Comparison of ENCODE assay signal across 8 cellular contexts in the genomic region with DNA sequence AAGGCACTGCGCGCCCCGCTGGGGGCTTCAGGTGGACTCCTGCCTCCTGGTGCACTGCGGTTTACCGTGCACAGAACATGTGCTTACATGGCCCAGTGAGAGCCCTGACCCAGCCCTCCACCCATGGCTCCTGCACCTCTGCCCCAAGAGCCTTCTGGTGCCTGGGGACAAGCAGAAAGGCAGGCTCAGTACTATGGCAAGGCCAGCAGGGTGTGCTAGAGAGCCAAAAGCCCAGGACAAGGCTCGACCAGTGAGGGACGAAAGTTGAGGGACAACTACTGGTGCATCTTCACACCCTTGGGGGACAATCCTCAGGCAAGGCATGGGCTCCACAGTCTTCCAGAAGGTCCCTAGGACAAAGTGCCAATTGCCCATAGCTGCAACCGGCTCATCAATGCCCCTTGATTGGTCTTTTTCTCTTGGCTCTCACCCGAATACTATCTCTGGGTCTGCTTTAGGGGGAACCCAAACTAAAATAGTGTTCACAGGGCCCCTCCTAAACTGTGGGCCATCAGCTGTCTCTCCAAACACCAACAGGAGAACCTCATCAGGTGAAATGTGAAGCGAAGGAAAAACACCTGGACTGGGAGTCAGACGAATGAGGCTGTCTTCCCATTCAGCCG. TPM values are rescaled to one million over a fixed set of nuclear protein-coding genes. Genes with fewer than 3 reads are reported as not detected.
A peak's percentile ranks its signal among the peaks of the same experiment; 100 is the strongest.
DNase-seq lines count a peak whose midpoint lies in the region; ATAC-seq and TF ChIP-seq lines count a peak whose summit lies in the region.

No MANE protein-coding gene starts in this region.

- intact Hi-C loops in Right ventricle myocardium superior (cut with DNase I) = loop anchor here (10.0 kb wide), 1 partner anchor 130 kb away; no protein-coding TSS in a partner anchor

- H2AFZ ChIP-seq in KMS-11 (ENCODE audit: low read depth) = 0 out of 2 replicates have a peak overlapping the region, but pooled peaks have one; percentile 25

- H3K9me3 ChIP-seq in SK-N-MC (ENCODE audit: low read depth, low read length) = no peaks in the 10 kb centered on the region

- DNase-seq in AG09319 (ENCODE audit: extremely low read depth, low read depth) (peak; percentile 15), SK-N-MC (ENCODE audit: low read depth, low spot score) (peak; percentile 3), Right ventricle myocardium superior (peak; percentile 70), pulmonary artery endothelial cell (ENCODE audit: low read depth, low spot score) (peak; percentile 10)
- peak; percentile 63 for DNase-seq in activated naive CD4-positive, alpha-beta T cell treated with anti-CD3 and anti-CD28 coated beads, Interleukin-2, amount 50 U/mL, for 16 hours

- peak; percentile 76 for ATAC-seq in GM18909 (IDR thresholded peaks at IDR 0.05; ENCODE audit: poor library complexity, unreplicated experiment)
- peak; percentile 52 for ATAC-seq in Right ventricle myocardium superior (ENCODE audit: poor library complexity)
- no peak for ATAC-seq in GM19023 (IDR thresholded peaks at IDR 0.05; ENCODE audit: unreplicated experiment)

- TF ChIP-seq CTCF in AG09319 (IDR thresholded peaks at IDR 0.05; ENCODE audit: low read depth, low read length) (peak; percentile 94), KMS-11 (conservative IDR thresholded peaks at IDR 0.05; ENCODE audit: low read depth, low read length) (peak; percentile 83)

- no peaks in the 10 kb centered on the region for H4K20me1 ChIP-seq in KMS-11 (ENCODE audit: insufficient read depth)

- no peak overlapping the region for H3K27ac ChIP-seq in KMS-11
- H3K27ac ChIP-seq in SK-N-MC = no peak overlapping the region

- H3K4me1 ChIP-seq in KMS-11 (ENCODE audit: low read depth, poor library complexity, severe bottlenecking) = no peaks in the 10 kb centered on the region

- no peaks in the 10 kb centered on the region for H3K79me2 ChIP-seq in KMS-11 (ENCODE audit: insufficient read depth, low read depth)

- H3K4me3 ChIP-seq in KMS-11 (IDR thresholded peaks at IDR 0.05; ENCODE audit: insufficient read depth, low read depth, low read length) = no peak overlapping the region
- no peak overlapping the region for H3K4me3 ChIP-seq in SK-N-MC

- H3K36me3 ChIP-seq in KMS-11 (ENCODE audit: insufficient read depth) (no peaks in the 10 kb centered on the region), SK-N-MC (ENCODE audit: insufficient read depth, low read length) (no peaks in the 10 kb centered on the region)

- H3K27me3 ChIP-seq in KMS-11 (ENCODE audit: insufficient read depth, low read depth) = no peaks in the 10 kb centered on the region

- no peak overlapping the region for H3K4me2 ChIP-seq in KMS-11

- H3K9ac ChIP-seq in KMS-11 (no peak overlapping the region), SK-N-MC (ENCODE audit: insufficient read length) (no peak overlapping the region)

RNA-seq across cellular contexts. Expression of gene PGA5, which starts 13.5 kb away (rescaled TPM):
- total RNA-seq in Right ventricle myocardium superior (not detected), pulmonary artery endothelial cell (not detected in 2 replicates)

RNA-seq across cellular contexts. Expression of gene PGA4, which starts 32.4 kb away (rescaled TPM):
- 0.83 TPM for total RNA-seq in Right ventricle myocardium superior
- total RNA-seq in pulmonary artery endothelial cell = not detected in 2 replicates

RNA-seq across cellular contexts. Expression of gene VWCE, which starts 40.6 kb away (rescaled TPM):
- total RNA-seq in Right ventricle myocardium superior (0.73 TPM), pulmonary artery endothelial cell (1.7 TPM in 2 replicates)

RNA-seq across cellular contexts. Expression of gene PGA3, which starts 51.2 kb away (rescaled TPM):
- not detected for total RNA-seq in Right ventricle myocardium superior
- not detected in 2 replicates for total RNA-seq in pulmonary artery endothelial cell

Comparison
In these comparisons a context has a peak if more than half of its experiments do, and no peak if none do; other contexts are left out.
1. DNase-seq: peak in every context shown above with its lines; median percentile 70 in Right ventricle myocardium superior; 63 in activated naive CD4-positive, alpha-beta T cell treated with anti-CD3 and anti-CD28 coated beads, Interleukin-2, amount 50 U/mL, for 16 hours; 15 in AG09319; 10 in pulmonary artery endothelial cell; 3 in SK-N-MC.